Comparison of ENCODE assay signal across 1 cellular context in the genomic region with DNA sequence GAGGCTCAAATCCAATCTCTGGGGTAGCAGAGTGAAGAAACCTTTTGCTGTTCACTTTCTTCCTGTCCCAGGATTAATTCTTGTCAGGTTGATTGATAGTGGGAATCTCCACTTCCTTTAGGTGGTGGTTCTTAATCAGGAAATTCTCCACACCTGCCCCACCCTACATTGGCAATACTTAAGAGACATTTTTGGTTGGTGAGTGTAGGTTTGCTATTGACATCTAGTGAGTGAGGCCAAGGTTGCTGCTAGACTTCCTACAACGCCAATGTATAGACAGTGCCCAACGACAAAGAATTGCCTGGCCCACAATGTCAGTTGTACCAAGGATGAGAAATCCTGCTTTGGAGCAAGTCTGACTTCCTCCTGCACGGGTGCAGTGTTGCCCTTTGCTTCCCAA.
TF ChIP-seq lines count a peak whose summit lies in the region.

No MANE protein-coding gene starts in this region.

TF ChIP-seq in HepG2, 621 proteins besides CTCF, POLR2A, EP300 and RAD21:
- TF ChIP-seq FOSL2 (CRISPR knock-in tag; IDR thresholded peaks at IDR 0.05) (peak; percentile 24; the same call in 1 of the 2 replicates), PAF1 (CRISPR knock-in tag; IDR thresholded peaks at IDR 0.05) (no peak)
